In the genomic region with DNA sequence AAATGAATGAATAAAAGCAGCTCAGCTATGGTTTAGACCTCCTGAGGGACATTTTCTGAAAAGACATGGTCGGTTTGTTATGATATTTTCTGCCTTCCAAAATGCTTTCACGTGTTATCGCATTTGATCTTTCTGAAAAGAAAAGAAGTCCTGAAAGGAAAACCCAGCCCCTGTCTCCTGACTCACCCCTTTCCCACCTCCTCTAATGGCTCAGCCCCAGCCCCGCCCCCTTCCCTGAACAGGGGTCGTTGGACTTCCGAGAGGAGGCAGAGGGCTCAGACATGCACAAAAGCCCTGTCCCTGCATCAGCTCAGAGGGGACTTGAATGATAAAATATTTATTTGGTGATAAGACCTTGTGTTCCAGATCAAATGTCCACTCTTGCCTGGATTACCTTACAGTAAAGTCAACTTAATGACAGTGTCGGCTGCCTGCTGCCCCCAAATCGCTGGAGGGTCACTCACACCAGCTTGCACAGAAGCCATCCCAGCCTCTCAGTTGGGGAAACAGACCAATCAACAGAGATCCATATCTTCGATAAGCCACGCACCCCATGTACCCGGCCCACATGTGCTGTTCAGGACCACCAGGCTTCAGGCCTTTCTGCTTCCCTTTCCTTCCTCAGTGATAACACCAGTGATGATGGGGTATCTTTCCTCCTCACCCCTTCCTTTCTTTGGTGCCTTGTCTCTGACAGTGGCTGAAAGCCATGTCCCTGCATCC, we compare ENCODE assay signal across 19 cellular contexts.
DNase-seq lines count a peak whose midpoint lies in the region; ATAC-seq, FAIRE-seq and TF ChIP-seq lines count a peak whose summit lies in the region.
"Had no signal": no experiment of that assay in that cellular context is flagged by ENCODE, and none has a peak within 500 bp of the region (broad histone marks: within the 10 kb centered on the region; RNA-seq: fewer than 3 reads in every experiment).

No MANE protein-coding gene starts in this region.

- H3K9me3 Mint-ChIP-seq in CD14-positive monocyte = no peaks in the 10 kb centered on the region
- H3K9me3 Mint-ChIP-seq in activated CD4-positive, alpha-beta memory T cell treated with anti-CD3 and anti-CD28 coated beads, Interleukin-2, amount 10 ng/mL, durations not matched to agents 7 days and 5 days = no peaks in the 10 kb centered on the region
- H3K9me3 Mint-ChIP-seq: immature natural killer cell had no signal

- no peak for TF ChIP-seq RAD21 in K562 (CRISPR knock-in tag; conservative IDR thresholded peaks at IDR 0.05 in 1 of 2, IDR thresholded peaks at IDR 0.05 in 1 of 2)

- no peak overlapping the region for H3K4me2 ChIP-seq in K562 (ENCODE audit: insufficient read depth, low read length)

- H3K4me1 ChIP-seq in K562 (replicated peaks in 1 of 2; ENCODE audit: control insufficient read depth in 2 of 2, insufficient read depth in 2 of 2, low read length in 2 of 2) (peaks cover 13 to 37% of the 10 kb centered on the region in 2 experiments), left lung (peaks cover 43 to 82% of the 10 kb centered on the region in 2 donors), spleen (peaks cover 10 to 63% (median 47%) of the 10 kb centered on the region in 6 donors)

- H3K27ac Mint-ChIP-seq in CD14-positive monocyte = peak overlapping the region in 6 of 7 donors; percentile 50 to 66 (median 54)
- H3K27ac Mint-ChIP-seq in activated CD4-positive, alpha-beta memory T cell treated with anti-CD3 and anti-CD28 coated beads, Interleukin-2, amount 10 ng/mL, durations not matched to agents 7 days and 5 days = no peak overlapping the region
- H3K27ac Mint-ChIP-seq: immature natural killer cell had no signal

- peaks cover 62% of the 10 kb centered on the region for H3K4me1 Mint-ChIP-seq in CD14-positive monocyte
- peaks cover 2% of the 10 kb centered on the region for H3K4me1 Mint-ChIP-seq in activated CD4-positive, alpha-beta memory T cell treated with anti-CD3 and anti-CD28 coated beads, Interleukin-2, amount 10 ng/mL, durations not matched to agents 7 days and 5 days

- no peaks in the 10 kb centered on the region for H3K79me2 ChIP-seq in K562 (ENCODE audit: control insufficient read depth, insufficient read depth, low read length)

- H3K27me3 Mint-ChIP-seq in CD14-positive monocyte (ENCODE audit: low read depth in 3 of 3) = peaks cover 0 to 5% (median 0%) of the 10 kb centered on the region in 3 donors
- H3K27me3 Mint-ChIP-seq in activated CD4-positive, alpha-beta memory T cell treated with anti-CD3 and anti-CD28 coated beads, Interleukin-2, amount 10 ng/mL, durations not matched to agents 7 days and 5 days = no peaks in the 10 kb centered on the region

- no peaks in the 10 kb centered on the region for H3K9me3 ChIP-seq in K562 (replicated peaks; ENCODE audit: control insufficient read depth, insufficient read depth, low read depth, low read length)
- no peaks in the 10 kb centered on the region for H3K9me3 ChIP-seq in left lung
- no peaks in the 10 kb centered on the region for H3K9me3 ChIP-seq in spleen

- H3K36me3 ChIP-seq in K562 (ENCODE audit: control insufficient read depth, insufficient read depth, low read length) (no peaks in the 10 kb centered on the region), left lung (no peaks in the 10 kb centered on the region), spleen (no peaks in the 10 kb centered on the region)

- H3K27ac ChIP-seq in K562 (ENCODE audit: extremely low read depth, low read depth, low read length) (no peak overlapping the region), left lung (peak overlapping the region; percentile 52 to 76), spleen (peak overlapping the region in 5 of 8 donors; percentile 13 to 80 (median 61))

- ATAC-seq in K562 = no peak
- ATAC-seq in left lung = no peak
- no peak for ATAC-seq in GM21825 (IDR thresholded peaks at IDR 0.05; ENCODE audit: unreplicated experiment)

- H3K27me3 ChIP-seq in K562 (ENCODE audit: control insufficient read depth in 2 of 2, insufficient read depth in 2 of 2, low read length in 2 of 2) = no peaks in the 10 kb centered on the region
- H3K27me3 ChIP-seq in left lung = no peaks in the 10 kb centered on the region
- H3K27me3 ChIP-seq in spleen (replicated peaks in 1 of 7) = no peaks in the 10 kb centered on the region

- POLR2A ChIA-PET in K562 (lab: Yijun Ruan, JAX) (interaction anchor here (1.0 to 3.5 kb wide), 5 partner anchors 9 to 119 kb away, joined by 3 to 19 read pairs (median 3); a partner anchor contains a TSS), HEK293T (lab: Yijun Ruan, JAX) (interaction anchor here (1.3 to 2.6 kb wide), 3 partner anchors 50 to 114 kb away, joined by 3 to 11 read pairs (median 3); a partner anchor contains a TSS)
- POLR2A ChIA-PET in activated CD4-positive, alpha-beta memory T cell treated with anti-CD3 and anti-CD28 coated beads, Interleukin-2, amount 10 ng/mL, durations not matched to agents 7 days and 5 days (lab: Charles Lee) = interaction anchor here (0.9 kb wide), 1 partner anchor 62 kb away, joined by 3 read pairs; no protein-coding TSS in a partner anchor

- H3K4me3 ChIP-seq in K562 (no peak overlapping the region), left lung (no peak overlapping the region), spleen (no peak overlapping the region)

- H3K9ac ChIP-seq in K562 (ENCODE audit: insufficient read depth in 1 of 2, low read depth in 2 of 2, low read length in 2 of 2) = no peak overlapping the region

- WGBS in K562 (ENCODE audit: insufficient coverage, low coverage, missing lambda C conversion rate) = 39% methylated on average over 11 of the region's 11 CpGs
- 87 to 91% (median 89%) methylated on average over 11 of the region's 11 CpGs for WGBS in spleen, 5 donors

- in situ Hi-C loops in K562 (cut with MboI) = loop anchor here (10.0 kb wide), 1 partner anchor 258 kb away; no protein-coding TSS in a partner anchor

- no peaks in the 10 kb centered on the region for H4K20me1 ChIP-seq in K562 (replicated peaks; ENCODE audit: control insufficient read depth, insufficient read depth, low read length)

- no peak for TF ChIP-seq EP300 in K562 (IDR thresholded peaks at IDR 0.05; ENCODE audit: low read length)

- no peak for DNase-seq in CD14-positive monocyte (ENCODE audit: low spot score)
- no peak for DNase-seq in K562 (ENCODE audit: extremely low read depth in 1 of 4, low spot score in 3 of 4)
- DNase-seq in left lung = no peak
- DNase-seq in spleen = no peak
- DNase-seq in activated CD4-positive, alpha-beta memory T cell treated with anti-CD3 and anti-CD28 coated beads, Interleukin-2, amount 10 ng/mL, durations not matched to agents 7 days and 5 days = no peak
- no peak for DNase-seq in HEK293T (ENCODE audit: extremely low spot score)
- no peak for DNase-seq in NCI-H1930 (lab: John Stamatoyannopoulos, UW)
- DNase-seq: activated CD4-positive, CD25-positive, alpha-beta regulatory T cell treated with anti-CD3 and anti-CD28 coated beads, Interleukin-2, amount 50 U/mL, for 72 hours; activated CD8-positive, alpha-beta memory T cell treated with anti-CD3 and anti-CD28 coated beads, Interleukin-2, amount 50 U/mL, for 48 hours; activated naive CD4-positive, alpha-beta T cell treated with Interleukin-2 at 50 U/mL for 16 hours; foreskin melanocyte; immature natural killer cell; NCI-H2107; stimulated activated CD4-positive, alpha-beta T cell treated with anti-CD3 and anti-CD28 coated beads, Interleukin-15, amount 100 ng/mL, for 24 hours; T-helper 1 cell had no signal

- H3K4me3 Mint-ChIP-seq in CD14-positive monocyte = no peak overlapping the region
- H3K4me3 Mint-ChIP-seq in activated CD4-positive, alpha-beta memory T cell treated with anti-CD3 and anti-CD28 coated beads, Interleukin-2, amount 10 ng/mL, durations not matched to agents 7 days and 5 days = no peak overlapping the region
- H3K4me3 Mint-ChIP-seq: immature natural killer cell had no signal

- H2AFZ ChIP-seq in K562 (ENCODE audit: low read depth, low read length) = no peak overlapping the region

- FAIRE-seq in K562 (lab: Jason Lieb, UNC) = no peak
- FAIRE-seq: bronchial epithelial cell, GM18507, H54 had no signal

- intact Hi-C loops in CD14-positive monocyte (cut with micrococcal nuclease) = loop anchor here in 1 of 2 donors (10.0 kb wide), 2 partner anchors 48 to 98 kb away; no protein-coding TSS in a partner anchor
- intact Hi-C loops in K562 (cut with micrococcal nuclease) = no loop called here
- intact Hi-C loops in left lung (cut with DNase I) = loop anchor here in 1 of 2 donors (10.0 kb wide), 2 partner anchors 118 to 148 kb away; no protein-coding TSS in a partner anchor
- intact Hi-C loops in spleen (cut with DNase I; ENCODE audit: low total_unique reads) = no loop called here

- no peaks in the 10 kb centered on the region for H3K9me1 ChIP-seq in K562 (ENCODE audit: control insufficient read depth, insufficient read depth, low read length)

- no peak for TF ChIP-seq POLR2A in K562 (conservative IDR thresholded peaks at IDR 0.05)
- no peak for TF ChIP-seq POLR2A in spleen (IDR thresholded peaks at IDR 0.05)

- CTCF ChIA-PET in K562 (lab: Yijun Ruan, JAX; ENCODE audit: low intra/inter-chr PET ratio) = no interaction called here
- CTCF ChIA-PET in activated CD4-positive, alpha-beta memory T cell treated with anti-CD3 and anti-CD28 coated beads, Interleukin-2, amount 10 ng/mL, durations not matched to agents 7 days and 5 days (lab: Charles Lee) = no interaction called here
- CTCF ChIA-PET in HEK293T (lab: Yijun Ruan, JAX) = interaction anchor here (1.2 kb wide), 1 partner anchor 160 kb away, joined by 3 read pairs; no protein-coding TSS in a partner anchor

- no peaks in the 10 kb centered on the region for H3K36me3 Mint-ChIP-seq in CD14-positive monocyte
- no peaks in the 10 kb centered on the region for H3K36me3 Mint-ChIP-seq in activated CD4-positive, alpha-beta memory T cell treated with anti-CD3 and anti-CD28 coated beads, Interleukin-2, amount 10 ng/mL, durations not matched to agents 7 days and 5 days (ENCODE audit: low read depth)
- H3K36me3 Mint-ChIP-seq: immature natural killer cell had no signal

- TF ChIP-seq CTCF in CD14-positive monocyte (IDR thresholded peaks at IDR 0.05) (no peak), K562 (IDR thresholded peaks at IDR 0.05 in 2 of 3, conservative IDR thresholded peaks at IDR 0.05 in 1 of 3; ENCODE audit: insufficient read depth in 2 of 3, low read depth in 1 of 3, low read length in 3 of 3) (no peak), left lung (IDR thresholded peaks at IDR 0.05) (no peak), spleen (IDR thresholded peaks at IDR 0.05 in 8 of 11, conservative IDR thresholded peaks at IDR 0.05 in 3 of 11) (no peak)

- BruUV-seq in K562 (replicated peaks; lab: Mats Ljungman, UMichigan) = no TSS peak

TF ChIP-seq in K562, 482 proteins besides CTCF, POLR2A, EP300 and RAD21 (continues in another document):
- 0 out of 2 replicates have a peak, but pooled peaks have one; percentile 10 for TF ChIP-seq CXXC5 (CRISPR knock-in tag; IDR thresholded peaks at IDR 0.05)

TF ChIP-seq in HEK293T, 16 proteins besides CTCF, POLR2A, EP300 and RAD21 (continues in another document):
- no peak for TF ChIP-seq TARDBP (IDR thresholded peaks at IDR 0.05)
- no peak for TF ChIP-seq LEF1 (IDR thresholded peaks at IDR 0.05; ENCODE audit: borderline replicate concordance)
- no peak for TF ChIP-seq FOXA1 (IDR thresholded peaks at IDR 0.05)
- no peak for TF ChIP-seq CTBP1 (IDR thresholded peaks at IDR 0.05; ENCODE audit: borderline replicate concordance)
- TF ChIP-seq NFRKB (IDR thresholded peaks at IDR 0.05) = no peak
- TF ChIP-seq HDGF (IDR thresholded peaks at IDR 0.05; ENCODE audit: borderline replicate concordance) = no peak
- TF ChIP-seq ARNT (IDR thresholded peaks at IDR 0.05) = no peak
